Comparison of ENCODE assay signal across 1 cellular context in the genomic region with DNA sequence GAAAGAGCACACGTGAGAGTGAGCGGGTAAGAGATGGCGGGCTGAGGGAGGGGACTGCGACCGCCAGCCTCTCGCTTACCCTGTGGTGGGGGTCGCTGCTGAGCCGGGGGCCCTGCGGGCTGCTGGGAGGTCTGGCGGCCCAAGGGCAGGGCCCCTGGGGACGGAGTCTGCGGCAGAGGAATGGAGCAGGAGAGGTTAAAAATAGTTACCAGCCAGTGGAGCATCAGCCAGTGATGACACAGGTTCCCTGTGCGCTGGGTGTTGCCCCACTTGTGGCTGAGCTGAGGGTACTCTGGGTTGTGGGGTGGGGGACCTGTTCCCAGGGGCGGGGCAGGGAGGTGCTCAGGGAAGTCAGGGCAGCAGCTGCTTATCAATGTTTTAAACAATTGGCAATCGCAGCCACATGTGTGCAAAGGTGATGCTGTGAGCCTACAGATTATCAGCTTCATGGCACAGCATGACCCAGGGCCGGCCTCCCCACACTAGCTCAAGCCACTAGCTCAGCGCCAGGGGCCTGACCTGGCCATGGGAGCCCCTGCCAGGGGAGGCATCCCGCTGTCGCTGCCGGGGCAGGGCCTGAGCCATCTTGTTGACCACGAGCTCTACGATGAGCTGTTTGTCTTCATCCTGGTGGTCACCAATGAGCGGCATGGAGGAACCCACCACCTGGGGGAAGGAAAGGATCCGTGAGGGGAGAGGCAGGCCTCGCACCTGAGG.
A peak's percentile ranks its signal among the peaks of the same experiment; 100 is the strongest.
TF ChIP-seq lines count a peak whose summit lies in the region.

No MANE protein-coding gene starts in this region.

TF ChIP-seq in K562, 482 proteins besides CTCF, POLR2A, EP300 and RAD21:
- TF ChIP-seq TGIF2 (CRISPR knock-in tag; IDR thresholded peaks at IDR 0.05), result no peak
- TF ChIP-seq EGR1 (conservative IDR thresholded peaks at IDR 0.05), result no peak
- TF ChIP-seq, protein P1, sequence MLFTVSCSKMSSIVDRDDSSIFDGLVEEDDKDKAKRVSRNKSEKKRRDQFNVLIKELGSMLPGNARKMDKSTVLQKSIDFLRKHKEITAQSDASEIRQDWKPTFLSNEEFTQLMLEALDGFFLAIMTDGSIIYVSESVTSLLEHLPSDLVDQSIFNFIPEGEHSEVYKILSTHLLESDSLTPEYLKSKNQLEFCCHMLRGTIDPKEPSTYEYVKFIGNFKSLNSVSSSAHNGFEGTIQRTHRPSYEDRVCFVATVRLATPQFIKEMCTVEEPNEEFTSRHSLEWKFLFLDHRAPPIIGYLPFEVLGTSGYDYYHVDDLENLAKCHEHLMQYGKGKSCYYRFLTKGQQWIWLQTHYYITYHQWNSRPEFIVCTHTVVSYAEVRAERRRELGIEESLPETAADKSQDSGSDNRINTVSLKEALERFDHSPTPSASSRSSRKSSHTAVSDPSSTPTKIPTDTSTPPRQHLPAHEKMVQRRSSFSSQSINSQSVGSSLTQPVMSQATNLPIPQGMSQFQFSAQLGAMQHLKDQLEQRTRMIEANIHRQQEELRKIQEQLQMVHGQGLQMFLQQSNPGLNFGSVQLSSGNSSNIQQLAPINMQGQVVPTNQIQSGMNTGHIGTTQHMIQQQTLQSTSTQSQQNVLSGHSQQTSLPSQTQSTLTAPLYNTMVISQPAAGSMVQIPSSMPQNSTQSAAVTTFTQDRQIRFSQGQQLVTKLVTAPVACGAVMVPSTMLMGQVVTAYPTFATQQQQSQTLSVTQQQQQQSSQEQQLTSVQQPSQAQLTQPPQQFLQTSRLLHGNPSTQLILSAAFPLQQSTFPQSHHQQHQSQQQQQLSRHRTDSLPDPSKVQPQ (CRISPR knock-in tag; IDR thresholded peaks at IDR 0.05; ENCODE audit: borderline replicate concordance), result no peak
- TF ChIP-seq CBFA2T2 (conservative IDR thresholded peaks at IDR 0.05), result 0 out of 2 replicates have a peak, but pooled peaks have one; percentile 26
- no peak for TF ChIP-seq KLF16 (IDR thresholded peaks at IDR 0.05)
- TF ChIP-seq, protein P2, sequence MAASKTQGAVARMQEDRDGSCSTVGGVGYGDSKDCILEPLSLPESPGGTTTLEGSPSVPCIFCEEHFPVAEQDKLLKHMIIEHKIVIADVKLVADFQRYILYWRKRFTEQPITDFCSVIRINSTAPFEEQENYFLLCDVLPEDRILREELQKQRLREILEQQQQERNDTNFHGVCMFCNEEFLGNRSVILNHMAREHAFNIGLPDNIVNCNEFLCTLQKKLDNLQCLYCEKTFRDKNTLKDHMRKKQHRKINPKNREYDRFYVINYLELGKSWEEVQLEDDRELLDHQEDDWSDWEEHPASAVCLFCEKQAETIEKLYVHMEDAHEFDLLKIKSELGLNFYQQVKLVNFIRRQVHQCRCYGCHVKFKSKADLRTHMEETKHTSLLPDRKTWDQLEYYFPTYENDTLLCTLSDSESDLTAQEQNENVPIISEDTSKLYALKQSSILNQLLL (CRISPR knock-in tag; IDR thresholded peaks at IDR 0.05; ENCODE audit: borderline replicate concordance), result no peak
- no peak for TF ChIP-seq NR2C1 (IDR thresholded peaks at IDR 0.05)
- no peak for TF ChIP-seq NR2C1 (tag; IDR thresholded peaks at IDR 0.05)
- TF ChIP-seq CBFA2T3 (IDR thresholded peaks at IDR 0.05), result peak; percentile 52
- peak; percentile 38 for TF ChIP-seq TCF3 (CRISPR knock-in tag; IDR thresholded peaks at IDR 0.05)
- no peak for TF ChIP-seq ZKSCAN8 (CRISPR knock-in tag; IDR thresholded peaks at IDR 0.05)
TF ChIP-seq in K562: peak in this region for 3.
